Comparison of ENCODE assay signal across 10 cellular contexts in genomic region chr1:22143586-22144033, GRCh38. TPM values are rescaled to one million over a fixed set of nuclear protein-coding genes. Genes with fewer than 3 reads are reported as not detected.
DNase-seq lines count a peak whose midpoint lies in the region; ATAC-seq and TF ChIP-seq lines count a peak whose summit lies in the region.
"Had no signal": no experiment of that assay in that cellular context is flagged by ENCODE, and none has a peak within 500 bp of the region (broad histone marks: within the 10 kb centered on the region; RNA-seq: fewer than 3 reads in every experiment).

No MANE protein-coding gene starts in this region.

- no peak overlapping the region for H2BK20ac ChIP-seq in H9 (ENCODE audit: low read depth, low read length, poor library complexity, severe bottlenecking)

- no peak overlapping the region for H2BK15ac ChIP-seq in H9 (ENCODE audit: low read depth, low read length)

- H3K4ac ChIP-seq in H9 (ENCODE audit: low read depth, low read length): no peak overlapping the region

- H3K27me3 ChIP-seq in H9 (ENCODE audit: insufficient read depth, low read length) (peaks cover 12% of the 10 kb centered on the region; the same call in 1 of the 2 replicates), iPS-15b (ENCODE audit: control insufficient read depth, insufficient read depth, low read length) (peaks cover 26% of the 10 kb centered on the region)

- POLR2A ChIA-PET in activated CD4-positive, alpha-beta memory T cell treated with anti-CD3 and anti-CD28 coated beads, Interleukin-2, amount 10 ng/mL, durations not matched to agents 7 days and 5 days (lab: Charles Lee): no interaction called here

- H4K20me1 ChIP-seq in H9 (ENCODE audit: control insufficient read depth, insufficient read depth, insufficient read length): no peaks in the 10 kb centered on the region

- H3K18ac ChIP-seq in H9 (ENCODE audit: insufficient read length, low read depth, low read length): no peak overlapping the region

- DNase-seq in H9 (peak; percentile 47), AML-193 (lab: John Stamatoyannopoulos, UW) (no peak), NCI-H1694 (lab: John Stamatoyannopoulos, UW) (no peak), NCI-H526 treated with DMSO at 0.1 percent for 48 hours (lab: John Stamatoyannopoulos, UW) (no peak)
- DNase-seq in activated CD4-positive, alpha-beta memory T cell treated with anti-CD3 and anti-CD28 coated beads, Interleukin-2, amount 10 ng/mL, durations not matched to agents 7 days and 5 days: no peak
- DNase-seq: cortex of kidney had no signal

- no peak overlapping the region for H4K91ac ChIP-seq in H9 (ENCODE audit: insufficient read length, low read depth, low read length)

- no peak for TF ChIP-seq CTCF in H9 (conservative IDR thresholded peaks at IDR 0.05)

- no peak overlapping the region for H3K23ac ChIP-seq in H9 (ENCODE audit: insufficient read length, low read depth, low read length)

- H4K8ac ChIP-seq in H9 (replicated peaks; ENCODE audit: insufficient read length, low read depth, low read length): no peak overlapping the region

- H3K23me2 ChIP-seq in H9 (ENCODE audit: insufficient read length, low read depth, low read length, poor library complexity, severe bottlenecking): peaks cover 11% of the 10 kb centered on the region

- H3K9ac ChIP-seq in H9 (ENCODE audit: extremely low read depth, insufficient read length, low read length) (no peak overlapping the region), iPS-15b (ENCODE audit: low read depth, low read length) (no peak overlapping the region)

- no peak overlapping the region for H3K27ac Mint-ChIP-seq in H9
- no peak overlapping the region for H3K27ac Mint-ChIP-seq in activated CD4-positive, alpha-beta memory T cell treated with anti-CD3 and anti-CD28 coated beads, Interleukin-2, amount 10 ng/mL, durations not matched to agents 7 days and 5 days

- ATAC-seq in GM21723 (IDR thresholded peaks at IDR 0.05; ENCODE audit: unreplicated experiment): no peak

- no peaks in the 10 kb centered on the region for H3K79me1 ChIP-seq in H9 (ENCODE audit: insufficient read depth, low read depth, low read length, poor library complexity, severe bottlenecking)

- peak overlapping the region; percentile 50 for H3K4me3 ChIP-seq in iPS-15b (ENCODE audit: low read depth, low read length)
- H3K4me3 ChIP-seq in skin epidermis: peak overlapping the region; percentile 18 to 54 (median 34)

- H3K9me3 Mint-ChIP-seq in H9: no peaks in the 10 kb centered on the region
- H3K9me3 Mint-ChIP-seq in activated CD4-positive, alpha-beta memory T cell treated with anti-CD3 and anti-CD28 coated beads, Interleukin-2, amount 10 ng/mL, durations not matched to agents 7 days and 5 days: no peaks in the 10 kb centered on the region

- H3K9me3 ChIP-seq in H9 (ENCODE audit: control insufficient read depth, low read depth, low read length) (no peaks in the 10 kb centered on the region), iPS-15b (ENCODE audit: control insufficient read depth, insufficient read depth, low read length) (no peaks in the 10 kb centered on the region)
- H3K9me3 ChIP-seq: SJSA1 had no signal

- no CpG with 5 or more reads among the region's 27 CpGs for WGBS in H9 (ENCODE audit: extremely low coverage, insufficient read length, low lambda C conversion rate)

- no peak overlapping the region for H3K27ac ChIP-seq in H9 (ENCODE audit: insufficient read length, low read depth, low read length)
- H3K27ac ChIP-seq in skin epidermis: peak overlapping the region in 18 of 21 experiments; percentile 3 to 72 (median 54)
- H3K27ac ChIP-seq: SJSA1 had no signal

- no peak overlapping the region for H2AFZ ChIP-seq in H9 (ENCODE audit: low read length)

- peaks cover 60% of the 10 kb centered on the region for H3K27me3 Mint-ChIP-seq in H9 (ENCODE audit: low read depth)
- peaks cover 58% of the 10 kb centered on the region for H3K27me3 Mint-ChIP-seq in activated CD4-positive, alpha-beta memory T cell treated with anti-CD3 and anti-CD28 coated beads, Interleukin-2, amount 10 ng/mL, durations not matched to agents 7 days and 5 days

- no peak overlapping the region for H3T11ph ChIP-seq in H9 (ENCODE audit: low read length)

- no peak overlapping the region for H4K5ac ChIP-seq in H9 (ENCODE audit: insufficient read length, low read depth, low read length)

- no peak overlapping the region for H2BK5ac ChIP-seq in H9 (ENCODE audit: insufficient read length, low read length)

- H3K14ac ChIP-seq in H9 (ENCODE audit: insufficient read depth, low read length): no peak overlapping the region

- peaks cover 23 to 25% of the 10 kb centered on the region in 2 experiments for H3K4me1 Mint-ChIP-seq in H9
- peaks cover 6% of the 10 kb centered on the region for H3K4me1 Mint-ChIP-seq in activated CD4-positive, alpha-beta memory T cell treated with anti-CD3 and anti-CD28 coated beads, Interleukin-2, amount 10 ng/mL, durations not matched to agents 7 days and 5 days

- H2BK12ac ChIP-seq in H9 (ENCODE audit: insufficient read length, low read depth, low read length): no peak overlapping the region

- no peak overlapping the region for H2BK120ac ChIP-seq in H9 (ENCODE audit: low read depth, low read length, poor library complexity, severe bottlenecking)

- no peak overlapping the region for H3K56ac ChIP-seq in H9 (ENCODE audit: insufficient read length, low read depth, low read length)

- H3K4me1 ChIP-seq in H9 (ENCODE audit: insufficient read depth, low read length): no peaks in the 10 kb centered on the region; the same call in 1 of the 2 replicates
- H3K4me1 ChIP-seq in iPS-15b (ENCODE audit: control insufficient read depth, insufficient read depth, low read length): peaks cover 4% of the 10 kb centered on the region

- H3K36me3 Mint-ChIP-seq in H9 (ENCODE audit: insufficient read depth in 1 of 3, low read depth in 3 of 3): no peaks in the 10 kb centered on the region
- no peaks in the 10 kb centered on the region for H3K36me3 Mint-ChIP-seq in activated CD4-positive, alpha-beta memory T cell treated with anti-CD3 and anti-CD28 coated beads, Interleukin-2, amount 10 ng/mL, durations not matched to agents 7 days and 5 days (ENCODE audit: low read depth)

- H3K36me3 ChIP-seq in iPS-15b (ENCODE audit: control insufficient read depth, insufficient read depth, low read length): no peaks in the 10 kb centered on the region
- H3K36me3 ChIP-seq: SJSA1 had no signal

- H3K4me3 Mint-ChIP-seq in H9: peak overlapping the region; percentile 67 to 81
- peak overlapping the region; percentile 54 for H3K4me3 Mint-ChIP-seq in activated CD4-positive, alpha-beta memory T cell treated with anti-CD3 and anti-CD28 coated beads, Interleukin-2, amount 10 ng/mL, durations not matched to agents 7 days and 5 days

- H2AK5ac ChIP-seq in H9 (ENCODE audit: insufficient read length, low read length): no peak overlapping the region

- CTCF ChIA-PET in activated CD4-positive, alpha-beta memory T cell treated with anti-CD3 and anti-CD28 coated beads, Interleukin-2, amount 10 ng/mL, durations not matched to agents 7 days and 5 days (lab: Charles Lee): interaction anchor here (1.0 kb wide), 1 partner anchor 12 kb away, joined by 4 read pairs; no protein-coding TSS in a partner anchor

- peak overlapping the region; percentile 31 for H3K4me2 ChIP-seq in H9 (ENCODE audit: insufficient read depth, insufficient read length, low read length)

- no peaks in the 10 kb centered on the region for H3K79me2 ChIP-seq in H9 (ENCODE audit: insufficient read depth, low read length)

RNA-seq across cellular contexts. Expression of gene WNT4, which starts 0.7 kb away (rescaled TPM):
- total RNA-seq in H9 (2021): 0.72 and 1.4 TPM in 2 replicates
- not detected for total RNA-seq in activated CD4-positive, alpha-beta memory T cell treated with anti-CD3 and anti-CD28 coated beads, Interleukin-2, amount 10 ng/mL, durations not matched to agents 7 days and 5 days
- total RNA-seq: SJSA1 had no signal
